In genomic region chr15:43093026-43093425, GRCh38 we compare ENCODE assay signal across 17 cellular contexts. TPM values are rescaled to one million over a fixed set of nuclear protein-coding genes. Genes with fewer than 3 reads are reported as not detected.
A peak's percentile ranks its signal among the peaks of the same experiment; 100 is the strongest.
DNase-seq lines count a peak whose midpoint lies in the region; ATAC-seq and TF ChIP-seq lines count a peak whose summit lies in the region.
"Had no signal": no experiment of that assay in that cellular context is flagged by ENCODE, and none has a peak within 500 bp of the region (broad histone marks: within the 10 kb centered on the region; RNA-seq: fewer than 3 reads in every experiment).

No MANE protein-coding gene starts in this region.

- no peaks in the 10 kb centered on the region for H3K9me3 ChIP-seq in osteoblast (ENCODE audit: low read depth, low read length)
- H3K9me3 ChIP-seq in naive thymus-derived CD4-positive, alpha-beta T cell (ENCODE audit: control insufficient read depth in 2 of 3, low read length in 3 of 3): no peaks in the 10 kb centered on the region
- H3K9me3 ChIP-seq: right atrium auricular region had no signal

- in situ Hi-C loops in brain microvascular endothelial cell (cut with HindIII; ENCODE audit: low pct_ligation_motif_present, low sequenced_read_pairs): no loop called here

- no peak overlapping the region for H3K4me3 Mint-ChIP-seq in naive thymus-derived CD4-positive, alpha-beta T cell
- H3K4me3 Mint-ChIP-seq: CD4-positive, alpha-beta memory T cell had no signal

- peak overlapping the region; percentile 38 for H3K27ac ChIP-seq in brain microvascular endothelial cell
- peak overlapping the region; percentile 29 for H3K27ac ChIP-seq in osteoblast (ENCODE audit: low read depth, low read length)
- H3K27ac ChIP-seq in naive thymus-derived CD4-positive, alpha-beta T cell (ENCODE audit: low read depth, low read length): no peak overlapping the region

- CTCF ChIA-PET in naive thymus-derived CD4-positive, alpha-beta T cell (lab: Charles Lee): no interaction called here

- H3K4me3 ChIP-seq in brain microvascular endothelial cell (ENCODE audit: low read depth, low read length): no peak overlapping the region
- H3K4me3 ChIP-seq in osteoblast (ENCODE audit: insufficient read depth, low read length): no peak overlapping the region
- no peak overlapping the region for H3K4me3 ChIP-seq in naive thymus-derived CD4-positive, alpha-beta T cell (ENCODE audit: low read length)
- H3K4me3 ChIP-seq: right atrium auricular region had no signal

- TF ChIP-seq CTCF in brain microvascular endothelial cell (IDR thresholded peaks at IDR 0.05; ENCODE audit: low read depth, low read length, missing control alignments) (no peak), osteoblast (IDR thresholded peaks at IDR 0.05; ENCODE audit: extremely low read depth, low read depth, low read length) (no peak)

- H3K4me2 ChIP-seq in osteoblast (ENCODE audit: insufficient read depth, low read length): no peak overlapping the region

- no peaks in the 10 kb centered on the region for H3K27me3 ChIP-seq in brain microvascular endothelial cell (replicated peaks)
- no peaks in the 10 kb centered on the region for H3K27me3 ChIP-seq in osteoblast (ENCODE audit: insufficient read depth, low read length)
- H3K27me3 ChIP-seq in naive thymus-derived CD4-positive, alpha-beta T cell (ENCODE audit: control insufficient read depth in 2 of 2, insufficient read depth in 2 of 2, low read length in 2 of 2): no peaks in the 10 kb centered on the region
- H3K27me3 ChIP-seq: right atrium auricular region had no signal

- DNase-seq in CD1c-positive myeloid dendritic cell (ENCODE audit: extremely low spot score) (peak; percentile 35), M059J (ENCODE audit: low read depth) (peak; percentile 51), brain microvascular endothelial cell (no peak), osteoblast (ENCODE audit: insufficient read length, low spot score, missing footprints) (no peak), AG08396 (ENCODE audit: low spot score) (no peak), NCI-H774 (lab: John Stamatoyannopoulos, UW) (no peak), NCI-H187 (lab: John Stamatoyannopoulos, UW) (no peak)
- no peak for DNase-seq in naive thymus-derived CD4-positive, alpha-beta T cell
- DNase-seq: activated CD4-positive, alpha-beta T cell treated with anti-CD3 and anti-CD28 coated beads, Interleukin-2, amount 50 U/mL, for 1 hour; aorta; CD4-positive, alpha-beta memory T cell; kidney; NCI-H1048; stimulated activated CD4-positive, alpha-beta T cell treated with anti-CD3 and anti-CD28 coated beads, Interleukin-4, amount 100 ng/mL, for 4 hours; stimulated activated naive CD4-positive, alpha-beta T cell; T-helper 2 cell had no signal

- intact Hi-C loops in naive thymus-derived CD4-positive, alpha-beta T cell (cut with micrococcal nuclease): no loop called here

- H2AFZ ChIP-seq in osteoblast (ENCODE audit: low read length): no peak overlapping the region

- H3K4me1 Mint-ChIP-seq in naive thymus-derived CD4-positive, alpha-beta T cell: peaks cover 27 to 77% (median 57%) of the 10 kb centered on the region in 7 donors

- H3K27me3 Mint-ChIP-seq in naive thymus-derived CD4-positive, alpha-beta T cell: no peaks in the 10 kb centered on the region
- H3K27me3 Mint-ChIP-seq: CD4-positive, alpha-beta memory T cell had no signal

- POLR2A ChIA-PET in naive thymus-derived CD4-positive, alpha-beta T cell (lab: Charles Lee): interaction anchor here (0.5 to 0.9 kb wide), 2 partner anchors 13 to 1434 kb away, joined by 3 to 6 read pairs; partner anchors contain the start of gene UBR1

- peaks cover 27% of the 10 kb centered on the region for H3K4me1 ChIP-seq in osteoblast (ENCODE audit: insufficient read depth, low read length)
- H3K4me1 ChIP-seq in naive thymus-derived CD4-positive, alpha-beta T cell (ENCODE audit: control insufficient read depth in 2 of 2, insufficient read depth in 2 of 2, low read length in 2 of 2): no peaks in the 10 kb centered on the region

- no peaks in the 10 kb centered on the region for H3K9me3 Mint-ChIP-seq in naive thymus-derived CD4-positive, alpha-beta T cell
- H3K9me3 Mint-ChIP-seq: CD4-positive, alpha-beta memory T cell had no signal

- H3K36me3 Mint-ChIP-seq in naive thymus-derived CD4-positive, alpha-beta T cell: peaks cover 5 to 39% (median 23%) of the 10 kb centered on the region in 5 donors

- no peak overlapping the region for H3K27ac Mint-ChIP-seq in naive thymus-derived CD4-positive, alpha-beta T cell
- H3K27ac Mint-ChIP-seq: CD4-positive, alpha-beta memory T cell had no signal

- ATAC-seq in naive thymus-derived CD4-positive, alpha-beta T cell: no peak

- H3K79me2 ChIP-seq in osteoblast (ENCODE audit: insufficient read depth, low read length): peaks cover 56% of the 10 kb centered on the region

- peaks cover 10% of the 10 kb centered on the region for H4K20me1 ChIP-seq in osteoblast (ENCODE audit: insufficient read depth, low read length)

- H3K36me3 ChIP-seq in brain microvascular endothelial cell (replicated peaks) (peaks cover 2% of the 10 kb centered on the region), osteoblast (ENCODE audit: insufficient read depth, low read length) (peaks cover 5% of the 10 kb centered on the region)
- peaks cover 0 to 13% (median 0%) of the 10 kb centered on the region in 3 experiments for H3K36me3 ChIP-seq in naive thymus-derived CD4-positive, alpha-beta T cell (ENCODE audit: control insufficient read depth in 2 of 3, insufficient read depth in 3 of 3, low read length in 3 of 3)
- H3K36me3 ChIP-seq: right atrium auricular region had no signal

RNA-seq across cellular contexts. Expression of gene UBR1, which starts 12.8 kb away (rescaled TPM):
- 15.2 and 19.1 TPM in 2 replicates for total RNA-seq in M059J (2014; rRNA removed; shearing (Covaris generic))
- 33.0 and 35.5 TPM in 2 replicates for total RNA-seq in osteoblast
- total RNA-seq in naive thymus-derived CD4-positive, alpha-beta T cell: 10 to 100 TPM; 38.4 to 51.7 (median 48.0) TPM
- 10 to 100 TPM; 18.8 to 22.8 TPM for polyA plus RNA-seq in naive thymus-derived CD4-positive, alpha-beta T cell

RNA-seq across cellular contexts. Expression of gene TMEM62, which starts 40.4 kb away (rescaled TPM):
- 32.7 and 35.8 TPM in 2 replicates for total RNA-seq in M059J (2014; rRNA removed; shearing (Covaris generic))
- 17.7 and 25.6 TPM in 2 replicates for total RNA-seq in osteoblast
- 10 to 100 TPM; 12.0 to 21.5 (median 17.7) TPM for total RNA-seq in naive thymus-derived CD4-positive, alpha-beta T cell
- 1 to 10 TPM; 3.6 to 6.0 TPM for polyA plus RNA-seq in naive thymus-derived CD4-positive, alpha-beta T cell

Comparison
In these comparisons a context has a peak if more than half of its experiments do, and no peak if none do; other contexts are left out.
1. DNase-seq: peak in CD1c-positive myeloid dendritic cell (single experiment) and M059J (single experiment); none in brain microvascular endothelial cell (single experiment), osteoblast (single experiment), naive thymus-derived CD4-positive, alpha-beta T cell (0 of 9), AG08396 (single experiment), NCI-H774 (single experiment) and NCI-H187 (0 of 2).